16 cellular contexts compared by ENCODE assay signal in the genomic region with DNA sequence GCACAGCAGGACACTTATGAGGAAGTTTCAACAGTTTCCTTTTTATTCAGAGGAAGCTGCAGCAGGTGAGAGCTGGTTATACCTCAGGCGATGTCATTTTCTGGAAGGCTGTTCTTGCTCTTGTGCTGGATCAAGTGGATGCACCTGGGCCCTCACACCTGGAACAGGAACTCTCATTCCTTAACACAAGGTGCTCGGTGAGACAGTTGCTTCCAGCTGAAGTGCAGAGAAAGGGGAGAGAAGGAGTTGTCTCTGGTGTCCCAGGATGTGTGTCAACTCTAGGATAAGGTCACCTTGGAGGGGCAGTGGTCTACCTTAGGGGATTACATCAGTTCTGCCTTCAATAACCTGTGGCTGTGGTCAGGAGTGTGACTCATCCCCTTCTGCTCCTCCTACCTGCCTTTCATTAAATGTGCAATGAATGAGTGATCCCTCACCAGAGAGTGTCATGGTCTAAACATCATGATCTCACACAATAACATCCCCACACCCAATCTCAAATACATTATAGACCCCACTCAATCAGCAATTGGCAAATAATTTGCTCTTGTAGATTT.
A peak's percentile ranks its signal among the peaks of the same experiment; 100 is the strongest.
DNase-seq lines count a peak whose midpoint lies in the region; ATAC-seq and TF ChIP-seq lines count a peak whose summit lies in the region.
"Had no signal": no experiment of that assay in that cellular context is flagged by ENCODE, and none has a peak within 500 bp of the region (broad histone marks: within the 10 kb centered on the region; RNA-seq: fewer than 3 reads in every experiment).

No MANE protein-coding gene starts in this region.

- BruUV-seq in OCI-LY7 (replicated peaks; lab: Mats Ljungman, UMichigan): no TSS peak

- no peaks in the 10 kb centered on the region for H3K79me2 ChIP-seq in DND-41 (ENCODE audit: insufficient read depth, low read length)
- no peaks in the 10 kb centered on the region for H3K79me2 ChIP-seq in OCI-LY7 (ENCODE audit: insufficient read depth, low read depth, low read length)

- peaks cover 57% of the 10 kb centered on the region for H3K4me1 Mint-ChIP-seq in activated CD4-positive, alpha-beta T cell treated with anti-CD3 and anti-CD28 coated beads for 36 hours
- peaks cover 64% of the 10 kb centered on the region for H3K4me1 Mint-ChIP-seq in activated naive CD8-positive, alpha-beta T cell treated with anti-CD3 and anti-CD28 coated beads, Interleukin-2, amount 50 U/mL, for 24 hours

- H3K36me3 Mint-ChIP-seq in activated CD4-positive, alpha-beta T cell treated with anti-CD3 and anti-CD28 coated beads for 36 hours (ENCODE audit: low read depth): no peaks in the 10 kb centered on the region
- no peaks in the 10 kb centered on the region for H3K36me3 Mint-ChIP-seq in activated naive CD8-positive, alpha-beta T cell treated with anti-CD3 and anti-CD28 coated beads, Interleukin-2, amount 50 U/mL, for 24 hours (ENCODE audit: low read depth)

- TF ChIP-seq CTCF in DND-41 (IDR thresholded peaks at IDR 0.05; ENCODE audit: borderline replicate concordance, extremely low read depth, low read length, poor library complexity, severe bottlenecking) (no peak), VCaP (conservative IDR thresholded peaks at IDR 0.05) (no peak), OCI-LY7 (conservative IDR thresholded peaks at IDR 0.05; ENCODE audit: low read length) (no peak), omental fat pad (IDR thresholded peaks at IDR 0.05) (no peak)

- H3K4me2 ChIP-seq in DND-41 (ENCODE audit: insufficient read depth, low read length) (no peak overlapping the region), OCI-LY7 (ENCODE audit: low read length) (no peak overlapping the region)
- H3K4me2 ChIP-seq: PC-9, smooth muscle cell had no signal

- CTCF ChIA-PET in activated CD4-positive, alpha-beta T cell treated with anti-CD3 and anti-CD28 coated beads for 36 hours (lab: Charles Lee): interaction anchor here (0.9 to 1.2 kb wide), 3 partner anchors 9 to 12 kb away, joined by 3 to 6 read pairs (median 4); no protein-coding TSS in a partner anchor
- CTCF ChIA-PET in OCI-LY7 (lab: Charles Lee; ENCODE audit: unreplicated experiment): no interaction called here

- no peaks in the 10 kb centered on the region for H3K36me3 ChIP-seq in DND-41 (ENCODE audit: insufficient read depth, low read length)
- H3K36me3 ChIP-seq in OCI-LY7 (ENCODE audit: insufficient read depth, low read length): no peaks in the 10 kb centered on the region
- H3K36me3 ChIP-seq: thyroid gland had no signal

- H3K9ac ChIP-seq in DND-41 (ENCODE audit: low read depth, low read length): no peak overlapping the region

- H3K27me3 ChIP-seq in DND-41 (ENCODE audit: insufficient read depth, low read length, poor library complexity): no peaks in the 10 kb centered on the region
- H3K27me3 ChIP-seq: thyroid gland had no signal

- no peak overlapping the region for H3K4me3 ChIP-seq in DND-41 (ENCODE audit: low read depth in 1 of 2, low read length in 2 of 2)
- H3K4me3 ChIP-seq in OCI-LY7 (ENCODE audit: low read depth, low read length, poor library complexity, severe bottlenecking): no peak overlapping the region
- H3K4me3 ChIP-seq: PC-9, smooth muscle cell, thyroid gland had no signal

- ATAC-seq in activated CD4-positive, alpha-beta T cell treated with anti-CD3 and anti-CD28 coated beads for 36 hours: peak; percentile 67
- ATAC-seq in DND-41 (ENCODE audit: insufficient read depth, low read depth): no peak
- peak; percentile 77 for ATAC-seq in activated naive CD8-positive, alpha-beta T cell treated with anti-CD3 and anti-CD28 coated beads, Interleukin-2, amount 50 U/mL, for 24 hours
- no peak for ATAC-seq in omental fat pad (ENCODE audit: low FRiP score)

- POLR2A ChIA-PET in activated CD4-positive, alpha-beta T cell treated with anti-CD3 and anti-CD28 coated beads for 36 hours (lab: Charles Lee): no interaction called here
- POLR2A ChIA-PET in OCI-LY7 (lab: Charles Lee): no interaction called here

- intact Hi-C loops in activated CD4-positive, alpha-beta T cell treated with anti-CD3 and anti-CD28 coated beads for 36 hours (cut with DNase I, micrococcal nuclease): loop anchor here in 1 of 2 experiments (5.0 kb wide), 1 partner anchor 128 kb away; no protein-coding TSS in a partner anchor
- intact Hi-C loops in OCI-LY7 (cut with micrococcal nuclease; ENCODE audit: unreplicated experiment): no loop called here

- peak; percentile 75 for DNase-seq in activated CD4-positive, alpha-beta T cell treated with anti-CD3 and anti-CD28 coated beads for 36 hours
- no peak for DNase-seq in activated CD4-positive, alpha-beta T cell treated with anti-CD3 and anti-CD28 coated beads for 1 hour
- DNase-seq in DND-41 (no peak), hippocampal formation (lab: John Stamatoyannopoulos, UW) (no peak), OCI-LY7 (ENCODE audit: low spot score) (no peak), omental fat pad (ENCODE audit: low spot score) (no peak)
- DNase-seq in activated naive CD8-positive, alpha-beta T cell treated with anti-CD3 and anti-CD28 coated beads, Interleukin-2, amount 50 U/mL, for 24 hours: peak; percentile 42
- DNase-seq: activated CD4-positive, CD25-positive, alpha-beta regulatory T cell treated with anti-CD3 and anti-CD28 coated beads, Interleukin-2, amount 50 U/mL, for 72 hours; amygdala; head of caudate nucleus; NCI-H226; PC-9; thyroid gland had no signal

- H3K27ac ChIP-seq in DND-41 (ENCODE audit: low read length): peak overlapping the region; percentile 66
- peak overlapping the region; percentile 83 for H3K27ac ChIP-seq in VCaP
- no peak overlapping the region for H3K27ac ChIP-seq in OCI-LY7 (ENCODE audit: low read depth, low read length, poor library complexity, severe bottlenecking)
- H3K27ac ChIP-seq: epithelial cell of prostate, PC-9, thyroid gland had no signal

- peak overlapping the region; percentile 85 for H3K27ac Mint-ChIP-seq in activated CD4-positive, alpha-beta T cell treated with anti-CD3 and anti-CD28 coated beads for 36 hours
- H3K27ac Mint-ChIP-seq in activated naive CD8-positive, alpha-beta T cell treated with anti-CD3 and anti-CD28 coated beads, Interleukin-2, amount 50 U/mL, for 24 hours: peak overlapping the region; percentile 49

- H3K9me3 Mint-ChIP-seq in activated CD4-positive, alpha-beta T cell treated with anti-CD3 and anti-CD28 coated beads for 36 hours (ENCODE audit: low read depth): no peaks in the 10 kb centered on the region
- H3K9me3 Mint-ChIP-seq in activated naive CD8-positive, alpha-beta T cell treated with anti-CD3 and anti-CD28 coated beads, Interleukin-2, amount 50 U/mL, for 24 hours: no peaks in the 10 kb centered on the region

- H3K9me3 ChIP-seq in DND-41 (ENCODE audit: insufficient read depth, low read length, severe bottlenecking): no peaks in the 10 kb centered on the region
- H3K9me3 ChIP-seq in OCI-LY7 (ENCODE audit: low read length): no peaks in the 10 kb centered on the region
- H3K9me3 ChIP-seq: thyroid gland had no signal

- no peaks in the 10 kb centered on the region for H3K9me2 ChIP-seq in OCI-LY7 (ENCODE audit: insufficient read depth, low read length)

- no peaks in the 10 kb centered on the region for H3K27me3 Mint-ChIP-seq in activated CD4-positive, alpha-beta T cell treated with anti-CD3 and anti-CD28 coated beads for 36 hours
- no peaks in the 10 kb centered on the region for H3K27me3 Mint-ChIP-seq in activated naive CD8-positive, alpha-beta T cell treated with anti-CD3 and anti-CD28 coated beads, Interleukin-2, amount 50 U/mL, for 24 hours

- H4K20me1 ChIP-seq in DND-41 (ENCODE audit: insufficient read depth, low read length) (no peaks in the 10 kb centered on the region), OCI-LY7 (ENCODE audit: insufficient read depth, low read length) (no peaks in the 10 kb centered on the region)

- H3K4me3 Mint-ChIP-seq in activated CD4-positive, alpha-beta T cell treated with anti-CD3 and anti-CD28 coated beads for 36 hours: no peak overlapping the region
- no peak overlapping the region for H3K4me3 Mint-ChIP-seq in activated naive CD8-positive, alpha-beta T cell treated with anti-CD3 and anti-CD28 coated beads, Interleukin-2, amount 50 U/mL, for 24 hours

- H3K4me1 ChIP-seq in DND-41 (ENCODE audit: insufficient read depth, low read length) (peaks cover 64% of the 10 kb centered on the region), OCI-LY7 (ENCODE audit: insufficient read depth, low read length, poor library complexity, severe bottlenecking) (no peaks in the 10 kb centered on the region)
- H3K4me1 ChIP-seq: thyroid gland had no signal

- H2AFZ ChIP-seq in DND-41 (ENCODE audit: low read depth, low read length) (no peak overlapping the region), OCI-LY7 (ENCODE audit: low read length) (no peak overlapping the region)
- H2AFZ ChIP-seq: PC-9 had no signal

Comparison
In these comparisons a context has a peak if more than half of its experiments do, and no peak if none do; other contexts are left out.
1. DNase-seq: peak in activated CD4-positive, alpha-beta T cell treated with anti-CD3 and anti-CD28 coated beads for 36 hours (single experiment) and activated naive CD8-positive, alpha-beta T cell treated with anti-CD3 and anti-CD28 coated beads, Interleukin-2, amount 50 U/mL, for 24 hours (single experiment); none in activated CD4-positive, alpha-beta T cell treated with anti-CD3 and anti-CD28 coated beads for 1 hour (single experiment), DND-41 (single experiment), hippocampal formation (0 of 2), OCI-LY7 (single experiment) and omental fat pad (single experiment).
2. ATAC-seq: peak in activated CD4-positive, alpha-beta T cell treated with anti-CD3 and anti-CD28 coated beads for 36 hours (single experiment) and activated naive CD8-positive, alpha-beta T cell treated with anti-CD3 and anti-CD28 coated beads, Interleukin-2, amount 50 U/mL, for 24 hours (single experiment); none in DND-41 (single experiment) and omental fat pad (single experiment).